Comparison of ENCODE assay signal across 16 cellular contexts in genomic region chr22:36016656-36017055, GRCh38. TPM values are rescaled to one million over a fixed set of nuclear protein-coding genes. Genes with fewer than 3 reads are reported as not detected.
A peak's percentile ranks its signal among the peaks of the same experiment; 100 is the strongest.
DNase-seq lines count a peak whose midpoint lies in the region; ATAC-seq and TF ChIP-seq lines count a peak whose summit lies in the region.
"Had no signal": no experiment of that assay in that cellular context is flagged by ENCODE, and none has a peak within 500 bp of the region (broad histone marks: within the 10 kb centered on the region; RNA-seq: fewer than 3 reads in every experiment).

No MANE protein-coding gene starts in this region.

- H3K27me3 ChIP-seq in ascending aorta (no peaks in the 10 kb centered on the region), stomach smooth muscle (ENCODE audit: control insufficient read depth in 1 of 2, insufficient read depth in 2 of 2, low read length in 2 of 2) (no peaks in the 10 kb centered on the region)
- H3K27me3 ChIP-seq: brain microvascular endothelial cell had no signal

- H3K27ac ChIP-seq in ascending aorta (peak overlapping the region; percentile 44 to 64), stomach smooth muscle (ENCODE audit: low read length) (peak overlapping the region; percentile 46), RWPE1 (no peak overlapping the region)
- H3K27ac ChIP-seq: brain microvascular endothelial cell had no signal

- H3K4me3 Mint-ChIP-seq in mesothelial cell of epicardium: no peak overlapping the region
- H3K4me3 Mint-ChIP-seq in activated CD8-positive, alpha-beta T cell treated with anti-CD3 and anti-CD28 coated beads for 36 hours: no peak overlapping the region
- H3K4me3 Mint-ChIP-seq: activated naive CD8-positive, alpha-beta T cell treated with anti-CD3 and anti-CD28 coated beads for 36 hours; stimulated activated effector memory CD8-positive, alpha-beta T cell treated with anti-CD3 and anti-CD28 coated beads, Interleukin-12 subunit alpha, Interleukin-12 subunit beta, amount 100 ng/mL, for 72 hours had no signal

- no peaks in the 10 kb centered on the region for H3K9me3 Mint-ChIP-seq in mesothelial cell of epicardium
- no peaks in the 10 kb centered on the region for H3K9me3 Mint-ChIP-seq in activated CD8-positive, alpha-beta T cell treated with anti-CD3 and anti-CD28 coated beads for 36 hours
- H3K9me3 Mint-ChIP-seq: activated naive CD8-positive, alpha-beta T cell treated with anti-CD3 and anti-CD28 coated beads for 36 hours; stimulated activated effector memory CD8-positive, alpha-beta T cell treated with anti-CD3 and anti-CD28 coated beads, Interleukin-12 subunit alpha, Interleukin-12 subunit beta, amount 100 ng/mL, for 72 hours had no signal

- peak overlapping the region; percentile 85 for H3K27ac Mint-ChIP-seq in mesothelial cell of epicardium
- no peak overlapping the region for H3K27ac Mint-ChIP-seq in activated CD8-positive, alpha-beta T cell treated with anti-CD3 and anti-CD28 coated beads for 36 hours
- H3K27ac Mint-ChIP-seq: activated naive CD8-positive, alpha-beta T cell treated with anti-CD3 and anti-CD28 coated beads for 36 hours; stimulated activated effector memory CD8-positive, alpha-beta T cell treated with anti-CD3 and anti-CD28 coated beads, Interleukin-12 subunit alpha, Interleukin-12 subunit beta, amount 100 ng/mL, for 72 hours had no signal

- H3K4me1 Mint-ChIP-seq in mesothelial cell of epicardium: peaks cover 57% of the 10 kb centered on the region
- peaks cover under 1% of the 10 kb centered on the region for H3K4me1 Mint-ChIP-seq in activated CD8-positive, alpha-beta T cell treated with anti-CD3 and anti-CD28 coated beads for 36 hours (ENCODE audit: low read depth)
- H3K4me1 Mint-ChIP-seq: activated naive CD8-positive, alpha-beta T cell treated with anti-CD3 and anti-CD28 coated beads for 36 hours had no signal

- H3K4me3 ChIP-seq in ascending aorta: peak overlapping the region in 1 of 2 donors; percentile 17
- no peak overlapping the region for H3K4me3 ChIP-seq in stomach smooth muscle (ENCODE audit: low read length in 2 of 2)
- H3K4me3 ChIP-seq: coronary artery had no signal

- no peaks in the 10 kb centered on the region for H3K36me3 Mint-ChIP-seq in mesothelial cell of epicardium
- no peaks in the 10 kb centered on the region for H3K36me3 Mint-ChIP-seq in activated CD8-positive, alpha-beta T cell treated with anti-CD3 and anti-CD28 coated beads for 36 hours (ENCODE audit: low read depth)
- H3K36me3 Mint-ChIP-seq: stimulated activated effector memory CD8-positive, alpha-beta T cell treated with anti-CD3 and anti-CD28 coated beads, Interleukin-12 subunit alpha, Interleukin-12 subunit beta, amount 100 ng/mL, for 72 hours had no signal

- CTCF ChIA-PET in HEK293T (lab: Yijun Ruan, JAX): interaction anchor here (0.6 to 2.0 kb wide), 3 partner anchors 19 to 49 kb away, joined by 3 to 10 read pairs (median 5); no protein-coding TSS in a partner anchor
- CTCF ChIA-PET in RWPE1 (lab: Yijun Ruan, JAX): interaction anchor here (1.1 to 2.4 kb wide), 2 partner anchors 49 kb away, joined by 5 to 9 read pairs; no protein-coding TSS in a partner anchor
- CTCF ChIA-PET in activated CD8-positive, alpha-beta T cell treated with anti-CD3 and anti-CD28 coated beads for 36 hours (lab: Charles Lee): interaction anchor here (3.2 kb wide), 1 partner anchor 49 kb away, joined by 12 read pairs; no protein-coding TSS in a partner anchor

- POLR2A ChIA-PET in HEK293T (lab: Yijun Ruan, JAX) (interaction anchor here (2.0 kb wide), 1 partner anchor 9 kb away, joined by 5 read pairs; no protein-coding TSS in a partner anchor), RWPE1 (lab: Yijun Ruan, JAX; ENCODE audit: low non-redundant PET) (no interaction called here)
- POLR2A ChIA-PET in activated CD8-positive, alpha-beta T cell treated with anti-CD3 and anti-CD28 coated beads for 36 hours (lab: Charles Lee): no interaction called here

- in situ Hi-C loops in GM13976 (cut with MboI; ENCODE audit: low sequenced_read_pairs, unreplicated experiment): no loop called here

- peaks cover 18 to 25% of the 10 kb centered on the region in 2 donors for H3K4me1 ChIP-seq in ascending aorta
- peaks cover 34% of the 10 kb centered on the region for H3K4me1 ChIP-seq in stomach smooth muscle (ENCODE audit: control insufficient read depth, insufficient read depth, low read length)

- H3K27me3 Mint-ChIP-seq in mesothelial cell of epicardium (ENCODE audit: low read depth): no peaks in the 10 kb centered on the region
- peaks cover 4% of the 10 kb centered on the region for H3K27me3 Mint-ChIP-seq in activated CD8-positive, alpha-beta T cell treated with anti-CD3 and anti-CD28 coated beads for 36 hours

- TF ChIP-seq CTCF in ascending aorta (IDR thresholded peaks at IDR 0.05) (no peak), mesothelial cell of epicardium (IDR thresholded peaks at IDR 0.05; ENCODE audit: unreplicated experiment) (no peak), GM13976 (IDR thresholded peaks at IDR 0.05; ENCODE audit: borderline replicate concordance, control extremely low read depth, extremely low read depth, insufficient read depth, missing control alignments) (no peak), RWPE1 (conservative IDR thresholded peaks at IDR 0.05; ENCODE audit: low read depth) (no peak)
- no peak for TF ChIP-seq CTCF in activated CD8-positive, alpha-beta T cell treated with anti-CD3 and anti-CD28 coated beads for 36 hours (IDR thresholded peaks at IDR 0.05)

- H3K36me3 ChIP-seq in ascending aorta: no peaks in the 10 kb centered on the region
- H3K36me3 ChIP-seq in stomach smooth muscle (ENCODE audit: control insufficient read depth in 2 of 2, insufficient read depth in 2 of 2, low read length in 2 of 2): no peaks in the 10 kb centered on the region
- H3K36me3 ChIP-seq: brain microvascular endothelial cell had no signal

- intact Hi-C loops in ascending aorta (cut with DNase I): no loop called here
- intact Hi-C loops in activated CD8-positive, alpha-beta T cell treated with anti-CD3 and anti-CD28 coated beads for 36 hours (cut with micrococcal nuclease): no loop called here

- H3K9me3 ChIP-seq in ascending aorta (no peaks in the 10 kb centered on the region), stomach smooth muscle (ENCODE audit: control insufficient read depth in 2 of 2, low read length in 2 of 2) (no peaks in the 10 kb centered on the region)

- H3K9ac ChIP-seq in stomach smooth muscle (ENCODE audit: low read length in 2 of 2): peak overlapping the region in 1 of 2 donors; percentile 1

- no peak for ATAC-seq in activated CD8-positive, alpha-beta T cell treated with anti-CD3 and anti-CD28 coated beads for 36 hours
- no peak for ATAC-seq in HG02610 (IDR thresholded peaks at IDR 0.05; ENCODE audit: unreplicated experiment)
- ATAC-seq: stimulated activated effector memory CD8-positive, alpha-beta T cell treated with anti-CD3 and anti-CD28 coated beads, Interleukin-12 subunit alpha, Interleukin-12 subunit beta, amount 100 ng/mL, for 72 hours had no signal

- no peak for DNase-seq in HEK293T (ENCODE audit: extremely low spot score)
- DNase-seq in ascending aorta (ENCODE audit: low spot score in 2 of 2): no peak
- DNase-seq in mesothelial cell of epicardium (ENCODE audit: low spot score in 2 of 2, unreplicated experiment in 2 of 2): no peak
- no peak for DNase-seq in GM13976 (ENCODE audit: low spot score)
- no peak for DNase-seq in RWPE1 (ENCODE audit: low spot score)
- no peak for DNase-seq in activated CD8-positive, alpha-beta T cell treated with anti-CD3 and anti-CD28 coated beads for 36 hours
- DNase-seq: activated naive CD8-positive, alpha-beta T cell treated with anti-CD3 and anti-CD28 coated beads for 36 hours; brain microvascular endothelial cell; DND-41; NCI-H1417; NCI-H510A treated with DMSO at 0.1 percent for 48 hours; occipital lobe had no signal

TF ChIP-seq in HEK293T, 16 proteins besides CTCF, POLR2A, EP300 and RAD21:
- TF ChIP-seq ZNF384 (IDR thresholded peaks at IDR 0.05): no peak
- TF ChIP-seq PKNOX1 (IDR thresholded peaks at IDR 0.05): peak; percentile 12; the same call in 1 of the 2 replicates
- TF ChIP-seq ELF4 (IDR thresholded peaks at IDR 0.05): no peak
- no peak for TF ChIP-seq ARNT (IDR thresholded peaks at IDR 0.05)
- TF ChIP-seq FOXK2 (IDR thresholded peaks at IDR 0.05): no peak

RNA-seq across cellular contexts. Expression of gene RBFOX2, which starts 12.0 kb away (rescaled TPM):
- total RNA-seq in ascending aorta: 58.1 TPM
- total RNA-seq in mesothelial cell of epicardium: 209 to 212 TPM (median 210 TPM) in 3 replicates
- 1 to 10 TPM; 3.1 to 3.3 TPM for total RNA-seq in activated CD8-positive, alpha-beta T cell treated with anti-CD3 and anti-CD28 coated beads for 36 hours

Comparison
In these comparisons a context has a peak if more than half of its experiments do, and no peak if none do; other contexts are left out.
1. RNA of gene RBFOX2, which starts 12.0 kb away (total RNA-seq): 209 to 212 TPM in mesothelial cell of epicardium and 58.1 TPM in ascending aorta (single experiment); 3.1 to 3.3 TPM in activated CD8-positive, alpha-beta T cell treated with anti-CD3 and anti-CD28 coated beads for 36 hours; every median in the first group is over 10 times any median in the second.